ENCODE assay signal across 8 cellular contexts in genomic region chr2:58427572-58428285, GRCh38.
A peak's percentile ranks its signal among the peaks of the same experiment; 100 is the strongest.
DNase-seq lines count a peak whose midpoint lies in the region; ATAC-seq and TF ChIP-seq lines count a peak whose summit lies in the region.

No MANE protein-coding gene starts in this region.

- H3K4me3 ChIP-seq in coronary artery (peak overlapping the region; percentile 55), mesendoderm (ENCODE audit: low read length) (peak overlapping the region; percentile 52)

- TF ChIP-seq CTCF in GM13976 (IDR thresholded peaks at IDR 0.05; ENCODE audit: borderline replicate concordance, control extremely low read depth, extremely low read depth, insufficient read depth, missing control alignments) (no peak), coronary artery (IDR thresholded peaks at IDR 0.05) (no peak), type B pancreatic cell (conservative IDR thresholded peaks at IDR 0.05) (no peak)

- no CpG with 5 or more reads among the region's 33 CpGs for WGBS in mesendoderm (ENCODE audit: extremely low coverage, insufficient coverage, low lambda C conversion rate)

- H2AK5ac ChIP-seq in mesendoderm (ENCODE audit: low read length): peak overlapping the region; percentile 4

- H3K56ac ChIP-seq in mesendoderm (ENCODE audit: low read length): peak overlapping the region; percentile 93

- H3K27ac ChIP-seq in coronary artery (no peak overlapping the region), mesendoderm (ENCODE audit: low read depth, low read length) (peak overlapping the region; percentile 96)

- peak overlapping the region; percentile 82 for H3K18ac ChIP-seq in mesendoderm (ENCODE audit: low read length)

- DNase-seq in AG08395 (ENCODE audit: low spot score) (peak; percentile 15), GM13976 (ENCODE audit: low spot score) (peak; percentile 24), NCI-H748 treated with DMSO at 0.1 percent for 48 hours (lab: John Stamatoyannopoulos, UW) (peak; percentile 25), coronary artery (ENCODE audit: low spot score) (no peak), mesendoderm (peak; percentile 84), type B pancreatic cell (ENCODE audit: extremely low spot score, unreplicated experiment) (peak; percentile 74), HPDE6-E6E7 (ENCODE audit: extremely low spot score) (no peak)

- no peaks in the 10 kb centered on the region for H3K36me3 ChIP-seq in mesendoderm (ENCODE audit: control insufficient read depth, insufficient read depth, low read length)

- H4K5ac ChIP-seq in mesendoderm (ENCODE audit: low read length): peak overlapping the region; percentile 47

- peak overlapping the region; percentile 96 for H3K9ac ChIP-seq in mesendoderm (ENCODE audit: low read length)

- H4K8ac ChIP-seq in mesendoderm (ENCODE audit: low read depth, low read length): peak overlapping the region; percentile 57

- peak overlapping the region; percentile 94 for H3K4me3 Mint-ChIP-seq in type B pancreatic cell

- H3K23ac ChIP-seq in mesendoderm (ENCODE audit: low read length): peak overlapping the region; percentile 73

- H2BK120ac ChIP-seq in mesendoderm (ENCODE audit: low read depth, low read length): peak overlapping the region; percentile 93

- no peak for ATAC-seq in HG02763 (IDR thresholded peaks at IDR 0.05; ENCODE audit: unreplicated experiment)

- peak overlapping the region; percentile 33 for H2BK5ac ChIP-seq in mesendoderm (ENCODE audit: low read length)

- H3K4me1 ChIP-seq in mesendoderm (ENCODE audit: control insufficient read depth, low read depth, low read length): peaks cover 11% of the 10 kb centered on the region

- H2BK15ac ChIP-seq in mesendoderm (replicated peaks; ENCODE audit: low read depth): no peak overlapping the region

- peaks cover 7% of the 10 kb centered on the region for H3K27me3 Mint-ChIP-seq in type B pancreatic cell

- H3K4ac ChIP-seq in mesendoderm (ENCODE audit: low read depth, low read length): peak overlapping the region; percentile 96

- H3K4me1 Mint-ChIP-seq in type B pancreatic cell (ENCODE audit: unreplicated experiment): peaks cover 10% of the 10 kb centered on the region

- H3K9me3 Mint-ChIP-seq in type B pancreatic cell: no peaks in the 10 kb centered on the region

- peak overlapping the region; percentile 94 for H3K27ac Mint-ChIP-seq in type B pancreatic cell

- no peaks in the 10 kb centered on the region for H3K27me3 ChIP-seq in mesendoderm (ENCODE audit: insufficient read depth, low read length, poor library complexity)

- no peaks in the 10 kb centered on the region for H3K79me2 ChIP-seq in mesendoderm (ENCODE audit: control insufficient read depth, insufficient read depth, low read length)

- H3K4me2 ChIP-seq in mesendoderm (ENCODE audit: low read length): peak overlapping the region; percentile 38

- in situ Hi-C loops in GM13976 (cut with MboI; ENCODE audit: low sequenced_read_pairs, unreplicated experiment): no loop called here

- H3K36me3 Mint-ChIP-seq in type B pancreatic cell: no peaks in the 10 kb centered on the region

- H3K79me1 ChIP-seq in mesendoderm (ENCODE audit: low read length): no peaks in the 10 kb centered on the region

Comparison
In these comparisons a context has a peak if more than half of its experiments do, and no peak if none do; other contexts are left out.
1. DNase-seq: peak in AG08395 (single experiment), GM13976 (single experiment), NCI-H748 treated with DMSO at 0.1 percent for 48 hours (single experiment), mesendoderm (single experiment) and type B pancreatic cell (single experiment); none in coronary artery (single experiment) and HPDE6-E6E7 (single experiment).